In the genomic region with DNA sequence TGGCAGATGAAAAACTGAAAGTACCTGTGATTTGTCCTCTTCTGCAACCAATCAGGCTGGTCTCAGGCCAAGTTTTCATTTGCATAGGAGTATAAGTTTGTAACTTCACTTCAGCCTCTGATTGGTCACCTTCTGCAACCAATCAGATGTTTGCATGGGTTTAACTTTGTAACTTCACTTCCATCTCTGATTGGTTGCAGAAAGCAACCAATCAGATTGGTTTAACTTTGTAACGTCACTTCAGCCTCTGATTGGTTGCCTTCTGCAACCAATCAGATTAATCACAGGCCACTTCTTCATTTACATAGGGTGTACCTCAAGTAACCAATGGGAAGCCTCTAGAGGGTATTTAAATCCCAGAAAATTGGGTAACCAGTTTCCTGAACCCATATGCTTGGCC, we compare ENCODE assay signal across 15 cellular contexts. TPM values are rescaled to one million over a fixed set of nuclear protein-coding genes. Genes with fewer than 3 reads are reported as not detected.
DNase-seq lines count a peak whose midpoint lies in the region; ATAC-seq and TF ChIP-seq lines count a peak whose summit lies in the region.
"Had no signal": no experiment of that assay in that cellular context is flagged by ENCODE, and none has a peak within 500 bp of the region (broad histone marks: within the 10 kb centered on the region; RNA-seq: fewer than 3 reads in every experiment).

No MANE protein-coding gene starts in this region.

- no peaks in the 10 kb centered on the region for H3K9me3 ChIP-seq in lung (ENCODE audit: control insufficient read depth in 2 of 2, insufficient read depth in 1 of 2, low read length in 1 of 2)
- H3K9me3 ChIP-seq in prostate gland: no peaks in the 10 kb centered on the region
- H3K9me3 ChIP-seq: uterus had no signal

- ATAC-seq in activated T-helper 17 cell treated with anti-CD3 and anti-CD28 coated beads, Interleukin-2, amount 50 U/mL, for 72 hours (replicated peaks): peak; percentile 94
- no peak for ATAC-seq in lung (ENCODE audit: insufficient read depth, low FRiP score)
- no peak for ATAC-seq in GM18511 (IDR thresholded peaks at IDR 0.05; ENCODE audit: unreplicated experiment)

- DNase-seq in activated CD4-positive, alpha-beta T cell treated with anti-CD3 and anti-CD28 coated beads for 48 hours: peak; percentile 11
- DNase-seq in activated CD4-positive, alpha-beta T cell treated with anti-CD3 and anti-CD28 coated beads, Interleukin-2, amount 50 U/mL, for 4 hours: no peak
- DNase-seq in M059J (ENCODE audit: low read depth) (peak; percentile 44), lung (ENCODE audit: low spot score) (peak; percentile 30), ecto neural progenitor cell (ENCODE audit: low spot score) (no peak), prostate gland (ENCODE audit: low spot score) (no peak)
- DNase-seq: activated CD4-positive, alpha-beta T cell treated with anti-CD3 and anti-CD28 coated beads, Interleukin-2, amount 50 U/mL, for 1 hour; activated gamma-delta T cell treated with Interleukin-2 at 50 U/mL for 16 hours; DMS153; GM23248; NCI-H2029 treated with DMSO at 0.1 percent for 48 hours; uterus had no signal

- H3K27ac ChIP-seq in lung (ENCODE audit: low read depth in 1 of 2, low read length in 1 of 2) (no peak overlapping the region), prostate gland (no peak overlapping the region)
- H3K27ac ChIP-seq: GM23248, parathyroid adenoma, uterus had no signal

- H3K4me1 ChIP-seq in lung (ENCODE audit: control insufficient read depth in 2 of 2, insufficient read depth in 2 of 2, low read length in 2 of 2): peaks cover 0 to 3% of the 10 kb centered on the region in 2 donors
- no peaks in the 10 kb centered on the region for H3K4me1 ChIP-seq in prostate gland (replicated peaks)
- H3K4me1 ChIP-seq: uterus had no signal

- H3K4me1 Mint-ChIP-seq in activated T-helper 17 cell treated with anti-CD3 and anti-CD28 coated beads, Interleukin-2, amount 50 U/mL, for 72 hours: peaks cover 5% of the 10 kb centered on the region

- no peaks in the 10 kb centered on the region for H3K36me3 Mint-ChIP-seq in activated T-helper 17 cell treated with anti-CD3 and anti-CD28 coated beads, Interleukin-2, amount 50 U/mL, for 72 hours (ENCODE audit: low read depth)

- no peak for TF ChIP-seq CTCF in lung (IDR thresholded peaks at IDR 0.05; ENCODE audit: control extremely low read depth, extremely low read depth)
- no peak for TF ChIP-seq CTCF in prostate gland (IDR thresholded peaks at IDR 0.05)

- H3K27me3 ChIP-seq in lung (ENCODE audit: control insufficient read depth, insufficient read depth) (no peaks in the 10 kb centered on the region), prostate gland (replicated peaks; ENCODE audit: insufficient read depth) (no peaks in the 10 kb centered on the region)
- H3K27me3 ChIP-seq: uterus had no signal

- H3K4me3 Mint-ChIP-seq in activated T-helper 17 cell treated with anti-CD3 and anti-CD28 coated beads, Interleukin-2, amount 50 U/mL, for 72 hours: peak overlapping the region; percentile 47

- H3K36me3 ChIP-seq in lung (ENCODE audit: control insufficient read depth in 2 of 2, insufficient read depth in 2 of 2, low read length in 2 of 2): no peaks in the 10 kb centered on the region
- no peaks in the 10 kb centered on the region for H3K36me3 ChIP-seq in prostate gland
- H3K36me3 ChIP-seq: uterus had no signal

- intact Hi-C loops in prostate gland (cut with DNase I): no loop called here

- H3K27me3 Mint-ChIP-seq in activated T-helper 17 cell treated with anti-CD3 and anti-CD28 coated beads, Interleukin-2, amount 50 U/mL, for 72 hours: no peaks in the 10 kb centered on the region

- no peaks in the 10 kb centered on the region for H3K9me3 Mint-ChIP-seq in activated T-helper 17 cell treated with anti-CD3 and anti-CD28 coated beads, Interleukin-2, amount 50 U/mL, for 72 hours

- no peak for TF ChIP-seq POLR2A in prostate gland (IDR thresholded peaks at IDR 0.05)

- H3K27ac Mint-ChIP-seq in activated T-helper 17 cell treated with anti-CD3 and anti-CD28 coated beads, Interleukin-2, amount 50 U/mL, for 72 hours: peak overlapping the region; percentile 42

- 62 to 72% methylated on average over 1 of the region's 1 CpG for WGBS in lung, 2 donors
- WGBS in prostate gland: 86% methylated on average over 1 of the region's 1 CpG

- no peak overlapping the region for H3K4me3 ChIP-seq in lung
- H3K4me3 ChIP-seq in prostate gland: no peak overlapping the region
- H3K4me3 ChIP-seq: GM23248, uterus had no signal

RNA-seq across cellular contexts. Expression of a gene that starts 18.9 kb away (rescaled TPM):
- total RNA-seq in M059J (2014; rRNA removed; shearing (Covaris generic)): 12.7 and 22.3 TPM in 2 replicates
- 100 to 1,000 TPM in 1 of 2 donors, 10 to 100 TPM in 1; 66.6 to 111 TPM for total RNA-seq in activated T-helper 17 cell treated with anti-CD3 and anti-CD28 coated beads, Interleukin-2, amount 50 U/mL, for 72 hours
- total RNA-seq in lung (100 to 1,000 TPM in 1 of 2 donors, 10 to 100 TPM in 1; 37.2 to 142 TPM), prostate gland (10 to 100 TPM; 44.4 to 76.1 TPM)
- polyA plus RNA-seq in lung: 10 to 100 TPM; 16.4 to 19.9 TPM

RNA-seq across cellular contexts. Expression of a gene that starts 30.4 kb away (rescaled TPM):
- total RNA-seq in M059J (2014; rRNA removed; shearing (Covaris generic)): 7.7 and 8.7 TPM in 2 replicates
- 10 to 100 TPM; 14.0 to 20.5 TPM for total RNA-seq in activated T-helper 17 cell treated with anti-CD3 and anti-CD28 coated beads, Interleukin-2, amount 50 U/mL, for 72 hours
- total RNA-seq in lung (10 to 100 TPM in 1 of 2 donors, 1 to 10 TPM in 1; 7.3 to 61.4 TPM), prostate gland (10 to 100 TPM; 22.7 to 26.3 TPM)
- polyA plus RNA-seq in lung: 10 to 100 TPM; 11.5 to 12.7 TPM

Comparison
In these comparisons a context has a peak if more than half of its experiments do, and no peak if none do; other contexts are left out.
1. DNase-seq: peak in activated CD4-positive, alpha-beta T cell treated with anti-CD3 and anti-CD28 coated beads for 48 hours (single experiment), M059J (single experiment) and lung (single experiment); none in activated CD4-positive, alpha-beta T cell treated with anti-CD3 and anti-CD28 coated beads, Interleukin-2, amount 50 U/mL, for 4 hours (0 of 2), ecto neural progenitor cell (single experiment) and prostate gland (single experiment).